In the genomic region with DNA sequence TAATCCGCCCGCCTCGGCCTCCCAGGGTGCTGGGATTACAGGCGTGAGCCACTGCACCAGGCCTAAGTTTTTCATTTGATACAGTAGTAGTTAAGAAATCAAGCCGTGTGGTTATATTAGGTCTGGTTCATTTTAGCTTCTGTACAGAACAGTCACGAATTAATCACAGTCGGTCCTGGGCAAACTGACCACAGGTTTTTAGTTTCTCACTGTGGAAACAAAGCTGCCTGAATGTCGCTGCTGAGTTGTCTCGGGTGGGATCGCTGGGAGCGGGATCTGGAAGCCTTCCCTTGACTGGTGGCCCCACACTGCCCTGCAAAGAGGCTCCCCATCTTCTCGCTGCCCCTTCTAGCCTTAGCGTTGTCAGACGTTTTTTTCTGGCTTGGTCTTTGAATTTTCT, we compare ENCODE assay signal across 20 cellular contexts. TPM values are rescaled to one million over a fixed set of nuclear protein-coding genes. Genes with fewer than 3 reads are reported as not detected.
DNase-seq lines count a peak whose midpoint lies in the region; ATAC-seq, FAIRE-seq and TF ChIP-seq lines count a peak whose summit lies in the region.
"Had no signal": no experiment of that assay in that cellular context is flagged by ENCODE, and none has a peak within 500 bp of the region (broad histone marks: within the 10 kb centered on the region; RNA-seq: fewer than 3 reads in every experiment).

No MANE protein-coding gene starts in this region.

- TF ChIP-seq EP300 in HepG2 (IDR thresholded peaks at IDR 0.05; ENCODE audit: low read depth in 2 of 2, low read length in 2 of 2) = no peak
- no peak for TF ChIP-seq EP300 in HepG2 (CRISPR knock-in tag; IDR thresholded peaks at IDR 0.05; ENCODE audit: borderline replicate concordance)

- H3K9me3 ChIP-seq in HepG2 (ENCODE audit: low read length) (no peaks in the 10 kb centered on the region), right lobe of liver (no peaks in the 10 kb centered on the region), astrocyte (ENCODE audit: insufficient read depth, low read depth, low read length) (no peaks in the 10 kb centered on the region), vagina (no peaks in the 10 kb centered on the region)
- H3K9me3 ChIP-seq: SJSA1 had no signal

- H3K27me3 Mint-ChIP-seq in astrocyte (ENCODE audit: low read depth, unreplicated experiment) (no peaks in the 10 kb centered on the region), glutamatergic neuron (ENCODE audit: unreplicated experiment) (peaks cover 8% of the 10 kb centered on the region)
- H3K27me3 Mint-ChIP-seq: CD4-positive, alpha-beta T cell had no signal

- H3K4me3 Mint-ChIP-seq in astrocyte (ENCODE audit: unreplicated experiment) = no peak overlapping the region
- H3K4me3 Mint-ChIP-seq in glutamatergic neuron (ENCODE audit: unreplicated experiment) = peak overlapping the region; percentile 46

- no peak overlapping the region for H3K9ac ChIP-seq in HepG2 (ENCODE audit: insufficient read depth, low read depth, low read length)
- H3K9ac ChIP-seq in astrocyte (ENCODE audit: low read length) = no peak overlapping the region
- H3K9ac ChIP-seq: KMS-11 had no signal

- H3K4me1 ChIP-seq in HepG2 (ENCODE audit: insufficient read depth, low read length) (no peaks in the 10 kb centered on the region), right lobe of liver (no peaks in the 10 kb centered on the region), astrocyte (ENCODE audit: insufficient read depth, low read length) (no peaks in the 10 kb centered on the region), vagina (peaks cover 15% of the 10 kb centered on the region)
- H3K4me1 ChIP-seq: SJSA1 had no signal

- in situ Hi-C loops in HepG2 (cut with HindIII; ENCODE audit: extremely low pct_ligation_motif_present, low pct_unique_long_range_greater_than_20kb) = no loop called here

- no peak for TF ChIP-seq CTCF in HepG2 (CRISPR knock-in tag; IDR thresholded peaks at IDR 0.05)
- TF ChIP-seq CTCF in right lobe of liver (IDR thresholded peaks at IDR 0.05) = no peak
- no peak for TF ChIP-seq CTCF in astrocyte (IDR thresholded peaks at IDR 0.05; ENCODE audit: insufficient read depth, low read depth, low read length)
- TF ChIP-seq CTCF in glutamatergic neuron (IDR thresholded peaks at IDR 0.05; ENCODE audit: partially characterized antibody, unreplicated experiment) = no peak
- no peak for TF ChIP-seq CTCF in vagina (IDR thresholded peaks at IDR 0.05)

- intact Hi-C loops in HepG2 (cut with micrococcal nuclease; ENCODE audit: unreplicated experiment) (no loop called here), right lobe of liver (cut with DNase I) (loop anchor here in 1 of 2 donors (10.0 kb wide), 1 partner anchor 53 kb away; no protein-coding TSS in a partner anchor), vagina (cut with DNase I) (no loop called here)

- H3K27ac ChIP-seq in HepG2 (ENCODE audit: extremely low read length, insufficient read depth, low read length) = no peak overlapping the region
- H3K27ac ChIP-seq in right lobe of liver = no peak overlapping the region
- no peak overlapping the region for H3K27ac ChIP-seq in astrocyte (ENCODE audit: low read depth, low read length)
- no peak overlapping the region for H3K27ac ChIP-seq in vagina
- H3K27ac ChIP-seq: HL-60, KMS-11, SJSA1 had no signal

- POLR2A ChIA-PET in HepG2 (lab: Yijun Ruan, JAX) = no interaction called here

- H3K4me2 ChIP-seq in HepG2 (ENCODE audit: low read depth, low read length) = no peak overlapping the region
- no peak overlapping the region for H3K4me2 ChIP-seq in astrocyte (ENCODE audit: low read length)
- H3K4me2 ChIP-seq: KMS-11 had no signal

- peaks cover 3% of the 10 kb centered on the region for H3K4me1 Mint-ChIP-seq in astrocyte (ENCODE audit: low read depth, unreplicated experiment)
- peaks cover 5% of the 10 kb centered on the region for H3K4me1 Mint-ChIP-seq in glutamatergic neuron (ENCODE audit: low read depth, unreplicated experiment)

- H3K27ac Mint-ChIP-seq in astrocyte (ENCODE audit: unreplicated experiment) (peak overlapping the region; percentile 47), glutamatergic neuron (ENCODE audit: unreplicated experiment) (peak overlapping the region; percentile 22)
- H3K27ac Mint-ChIP-seq: CD4-positive, alpha-beta T cell had no signal

- H2AFZ ChIP-seq in HepG2 (ENCODE audit: low read length) (no peak overlapping the region), astrocyte (ENCODE audit: low read depth, low read length) (no peak overlapping the region)

- ATAC-seq in HepG2 (no peak), right lobe of liver (no peak)
- ATAC-seq: HCT116 had no signal

- CTCF ChIA-PET in HepG2 (lab: Yijun Ruan, JAX; ENCODE audit: low intra/inter-chr PET ratio, low total read pairs) = no interaction called here

- no peaks in the 10 kb centered on the region for H3K27me3 ChIP-seq in HepG2 (ENCODE audit: control insufficient read depth in 1 of 2, insufficient read depth in 2 of 2, low read length in 2 of 2)
- no peaks in the 10 kb centered on the region for H3K27me3 ChIP-seq in right lobe of liver
- no peaks in the 10 kb centered on the region for H3K27me3 ChIP-seq in astrocyte (ENCODE audit: insufficient read depth, low read length)
- no peaks in the 10 kb centered on the region for H3K27me3 ChIP-seq in vagina
- H3K27me3 ChIP-seq: SJSA1 had no signal

- TF ChIP-seq POLR2A in HepG2 (IDR thresholded peaks at IDR 0.05; ENCODE audit: insufficient read depth in 1 of 2, low read depth in 2 of 2, low read length in 2 of 2) = no peak; a peak in 1 of 4 replicates
- no peak for TF ChIP-seq POLR2A in right lobe of liver (IDR thresholded peaks at IDR 0.05)
- no peak for TF ChIP-seq POLR2A in vagina (IDR thresholded peaks at IDR 0.05)

- H3K9me3 Mint-ChIP-seq in astrocyte (ENCODE audit: unreplicated experiment) (no peaks in the 10 kb centered on the region), glutamatergic neuron (ENCODE audit: unreplicated experiment) (peaks cover 4% of the 10 kb centered on the region)
- H3K9me3 Mint-ChIP-seq: CD4-positive, alpha-beta T cell had no signal

- no peaks in the 10 kb centered on the region for H3K79me2 ChIP-seq in HepG2 (ENCODE audit: insufficient read depth, low read length)
- peaks cover 32% of the 10 kb centered on the region for H3K79me2 ChIP-seq in astrocyte (ENCODE audit: insufficient read depth, low read length)

- no peak overlapping the region for H3K4me3 ChIP-seq in HepG2 (replicated peaks in 1 of 3; ENCODE audit: insufficient read depth in 1 of 3, low read depth in 2 of 3, low read length in 3 of 3)
- H3K4me3 ChIP-seq in right lobe of liver = no peak overlapping the region
- H3K4me3 ChIP-seq in astrocyte (ENCODE audit: insufficient read depth, low read depth, low read length) = no peak overlapping the region
- H3K4me3 ChIP-seq in vagina = no peak overlapping the region
- H3K4me3 ChIP-seq: SJSA1 had no signal

- no peak for TF ChIP-seq RAD21 in HepG2 (CRISPR knock-in tag; IDR thresholded peaks at IDR 0.05)

- WGBS in HepG2 (ENCODE audit: low lambda C conversion rate) = 88% methylated on average over 14 of the region's 14 CpGs
- 76% methylated on average over 10 of the region's 14 CpGs for WGBS in right lobe of liver (ENCODE audit: insufficient coverage, low coverage, low lambda C conversion rate, missing lambda C conversion rate)

- BruUV-seq in HepG2 (replicated peaks; lab: Mats Ljungman, UMichigan) = no TSS peak

- H3K36me3 Mint-ChIP-seq in astrocyte (ENCODE audit: low read depth, unreplicated experiment) (peaks cover 6% of the 10 kb centered on the region), glutamatergic neuron (ENCODE audit: unreplicated experiment) (no peaks in the 10 kb centered on the region)

- no peak for DNase-seq in HepG2 (ENCODE audit: low spot score)
- no peak for DNase-seq in right lobe of liver
- DNase-seq in astrocyte (ENCODE audit: low read depth) = no peak
- no peak for DNase-seq in glutamatergic neuron
- no peak for DNase-seq in vagina (ENCODE audit: extremely low spot score in 2 of 2)
- DNase-seq in D341Med (ENCODE audit: low spot score) = no peak
- DNase-seq in NCI-H446 (lab: John Stamatoyannopoulos, UW) = no peak
- no peak for DNase-seq in NOMO-1 treated with dmso at 0.1 percent for 144 hours (lab: John Stamatoyannopoulos, UW; ENCODE audit: unreplicated experiment)
- DNase-seq: AML-193; Calu3; CD4-positive, alpha-beta T cell; DMS79; NCI-H1092 treated with DMSO at 0.1 percent for 48 hours; NCI-H1694 treated with DMSO at 0.1 percent for 48 hours had no signal

- H3K36me3 ChIP-seq in HepG2 (replicated peaks in 1 of 2; ENCODE audit: control insufficient read depth in 1 of 2, insufficient read depth in 2 of 2, low read length in 2 of 2) (peaks cover 36 to 71% of the 10 kb centered on the region in 2 experiments), right lobe of liver (peaks cover 0 to 28% (median 9%) of the 10 kb centered on the region in 4 donors), astrocyte (ENCODE audit: insufficient read depth, low read length) (no peaks in the 10 kb centered on the region), vagina (peaks cover 0 to 38% of the 10 kb centered on the region in 2 donors)

- peak; percentile 4 for FAIRE-seq in HepG2 (lab: Jason Lieb, UNC)
- no peak for FAIRE-seq in astrocyte (lab: Jason Lieb, UNC)
- FAIRE-seq: GM12891 had no signal

- H4K20me1 ChIP-seq in HepG2 (ENCODE audit: insufficient read depth, low read length) = peaks cover 9% of the 10 kb centered on the region; the same call in 1 of the 2 replicates
- peaks cover 76% of the 10 kb centered on the region for H4K20me1 ChIP-seq in astrocyte (ENCODE audit: insufficient read depth, low read length)

RNA-seq across cellular contexts. Expression of a gene that starts 18.6 kb away (rescaled TPM):
- total RNA-seq in HepG2 (2016; rRNA removed; fragmentation: Illumina TruSeq; extraction: Trizol) (48.0 and 50.2 TPM in 2 replicates), right lobe of liver (10 to 100 TPM; 13.1 to 28.5 (median 16.9) TPM), astrocyte (33.0 and 33.4 TPM in 2 replicates), glutamatergic neuron (ENCODE audit: unreplicated experiment) (130 TPM), vagina (50.1 TPM)
- total RNA-seq in HepG2 (2016; cell fraction: cytosol; rRNA removed; fragmentation: Illumina TruSeq; extraction: Trizol; ENCODE audit: low read depth) = 15.0 and 16.7 TPM in 2 replicates
- 43.5 and 50.1 TPM in 2 replicates for total RNA-seq in HepG2 (2016; cell fraction: insoluble cytoplasmic fraction; rRNA removed; fragmentation: Illumina TruSeq; extraction: Trizol)
- 24.1 and 25.5 TPM in 2 replicates for total RNA-seq in HepG2 (2016; cell fraction: membrane; rRNA removed; fragmentation: Illumina TruSeq; extraction: Trizol)
- total RNA-seq in HepG2 (2016; cell fraction: nucleus; rRNA removed; fragmentation: Illumina TruSeq; extraction: Trizol) = 48.6 and 53.0 TPM in 2 replicates
- 126 and 168 TPM in 2 replicates for polyA plus RNA-seq in HepG2 (2011; rRNA removed)
- 98.0 and 129 TPM in 2 replicates for polyA plus RNA-seq in HepG2 (2011; cell fraction: cytosol; rRNA removed)
- 680 and 852 TPM in 2 replicates for polyA plus RNA-seq in HepG2 (2011; cell fraction: nucleus; rRNA removed)
- 77.7 and 89.9 TPM in 2 replicates for polyA plus RNA-seq in HepG2 (2012)
- 10.6 and 11.6 TPM in 2 replicates for polyA plus RNA-seq in HepG2 (2016; cell fraction: cytosol; fragmentation: Illumina TruSeq; extraction: Trizol; ENCODE audit: low read depth)
- 45.9 and 52.5 TPM in 2 replicates for polyA plus RNA-seq in HepG2 (2016; cell fraction: insoluble cytoplasmic fraction; fragmentation: Illumina TruSeq; extraction: Trizol; ENCODE audit: low read depth)
- 15.4 and 15.7 TPM in 2 replicates for polyA plus RNA-seq in HepG2 (2016; cell fraction: membrane; fragmentation: Illumina TruSeq; extraction: Trizol; ENCODE audit: low read depth)
- polyA plus RNA-seq in HepG2 (2016; cell fraction: nucleus; fragmentation: Illumina TruSeq; extraction: Trizol; ENCODE audit: insufficient read depth, low read depth) = 207 and 220 TPM in 2 replicates
- 43.6 and 139 TPM in 2 replicates for polyA minus RNA-seq in HepG2 (2011; rRNA and poly(A)+ RNA removed; ENCODE audit: low replicate concordance)
- polyA minus RNA-seq in HepG2 (2011; cell fraction: cytosol; rRNA and poly(A)+ RNA removed) = 37.0 and 42.5 TPM in 2 replicates
- 80.1 and 85.5 TPM in 2 replicates for polyA minus RNA-seq in HepG2 (2011; cell fraction: nucleus; rRNA and poly(A)+ RNA removed)

RNA-seq across cellular contexts. Expression of a gene that starts 32.1 kb away (rescaled TPM):
- total RNA-seq in HepG2 (2016; rRNA removed; fragmentation: Illumina TruSeq; extraction: Trizol) (22.0 and 30.6 TPM in 2 replicates), right lobe of liver (10 to 100 TPM; 10.8 to 16.8 (median 14.0) TPM), astrocyte (27.5 and 27.7 TPM in 2 replicates), glutamatergic neuron (ENCODE audit: unreplicated experiment) (32.2 TPM), vagina (10.3 TPM)
- 2.9 and 3.3 TPM in 2 replicates for total RNA-seq in HepG2 (2016; cell fraction: cytosol; rRNA removed; fragmentation: Illumina TruSeq; extraction: Trizol; ENCODE audit: low read depth)
- total RNA-seq in HepG2 (2016; cell fraction: insoluble cytoplasmic fraction; rRNA removed; fragmentation: Illumina TruSeq; extraction: Trizol) = 19.4 and 31.9 TPM in 2 replicates
- total RNA-seq in HepG2 (2016; cell fraction: membrane; rRNA removed; fragmentation: Illumina TruSeq; extraction: Trizol) = 12.6 and 13.7 TPM in 2 replicates
- 28.0 and 32.8 TPM in 2 replicates for total RNA-seq in HepG2 (2016; cell fraction: nucleus; rRNA removed; fragmentation: Illumina TruSeq; extraction: Trizol)
- 11.5 and 16.4 TPM in 2 replicates for polyA plus RNA-seq in HepG2 (2011; rRNA removed)
- 9.0 and 12.7 TPM in 2 replicates for polyA plus RNA-seq in HepG2 (2011; cell fraction: cytosol; rRNA removed)
- 106 and 141 TPM in 2 replicates for polyA plus RNA-seq in HepG2 (2011; cell fraction: nucleus; rRNA removed)
- polyA plus RNA-seq in HepG2 (2012) = 23.5 and 23.8 TPM in 2 replicates
- polyA plus RNA-seq in HepG2 (2016; cell fraction: cytosol; fragmentation: Illumina TruSeq; extraction: Trizol; ENCODE audit: low read depth) = 2.1 and 2.2 TPM in 2 replicates
- polyA plus RNA-seq in HepG2 (2016; cell fraction: insoluble cytoplasmic fraction; fragmentation: Illumina TruSeq; extraction: Trizol; ENCODE audit: low read depth) = 23.5 and 28.8 TPM in 2 replicates
- polyA plus RNA-seq in HepG2 (2016; cell fraction: membrane; fragmentation: Illumina TruSeq; extraction: Trizol; ENCODE audit: low read depth) = 8.1 and 9.6 TPM in 2 replicates
- polyA plus RNA-seq in HepG2 (2016; cell fraction: nucleus; fragmentation: Illumina TruSeq; extraction: Trizol; ENCODE audit: insufficient read depth, low read depth) = 109 and 115 TPM in 2 replicates
- 5.2 and 21.4 TPM in 2 replicates for polyA minus RNA-seq in HepG2 (2011; rRNA and poly(A)+ RNA removed; ENCODE audit: low replicate concordance)
- polyA minus RNA-seq in HepG2 (2011; cell fraction: cytosol; rRNA and poly(A)+ RNA removed) = 14.0 and 14.8 TPM in 2 replicates
- polyA minus RNA-seq in HepG2 (2011; cell fraction: nucleus; rRNA and poly(A)+ RNA removed) = 13.6 and 13.9 TPM in 2 replicates

RNA-seq across cellular contexts. Expression of a gene that starts 41.8 kb away (rescaled TPM):
- total RNA-seq in HepG2 (2016; rRNA removed; fragmentation: Illumina TruSeq; extraction: Trizol) = 5.1 and 6.1 TPM in 2 replicates
- total RNA-seq in HepG2 (2016; cell fraction: cytosol; rRNA removed; fragmentation: Illumina TruSeq; extraction: Trizol; ENCODE audit: low read depth) = 3.8 and 3.9 TPM in 2 replicates
- 4.7 and 6.8 TPM in 2 replicates for total RNA-seq in HepG2 (2016; cell fraction: insoluble cytoplasmic fraction; rRNA removed; fragmentation: Illumina TruSeq; extraction: Trizol)
- 7.9 and 9.1 TPM in 2 replicates for total RNA-seq in HepG2 (2016; cell fraction: membrane; rRNA removed; fragmentation: Illumina TruSeq; extraction: Trizol)
- 5.9 and 6.0 TPM in 2 replicates for total RNA-seq in HepG2 (2016; cell fraction: nucleus; rRNA removed; fragmentation: Illumina TruSeq; extraction: Trizol)
- polyA plus RNA-seq in HepG2 (2011; rRNA removed) = 11.0 and 11.8 TPM in 2 replicates
- 5.2 and 8.8 TPM in 2 replicates for polyA plus RNA-seq in HepG2 (2011; cell fraction: cytosol; rRNA removed)
- 51.4 and 63.7 TPM in 2 replicates for polyA plus RNA-seq in HepG2 (2011; cell fraction: nucleus; rRNA removed)
- 6.2 and 8.9 TPM in 2 replicates for polyA plus RNA-seq in HepG2 (2012)
- 8.7 and 9.1 TPM in 2 replicates for polyA plus RNA-seq in HepG2 (2016; cell fraction: cytosol; fragmentation: Illumina TruSeq; extraction: Trizol; ENCODE audit: low read depth)
- 8.4 and 12.7 TPM in 2 replicates for polyA plus RNA-seq in HepG2 (2016; cell fraction: insoluble cytoplasmic fraction; fragmentation: Illumina TruSeq; extraction: Trizol; ENCODE audit: low read depth)
- polyA plus RNA-seq in HepG2 (2016; cell fraction: membrane; fragmentation: Illumina TruSeq; extraction: Trizol; ENCODE audit: low read depth) = 15.2 and 15.4 TPM in 2 replicates
- 20.5 and 24.8 TPM in 2 replicates for polyA plus RNA-seq in HepG2 (2016; cell fraction: nucleus; fragmentation: Illumina TruSeq; extraction: Trizol; ENCODE audit: insufficient read depth, low read depth)
- 3.7 and 5.9 TPM in 2 replicates for polyA minus RNA-seq in HepG2 (2011; rRNA and poly(A)+ RNA removed; ENCODE audit: low replicate concordance)
- 4.8 and 6.0 TPM in 2 replicates for polyA minus RNA-seq in HepG2 (2011; cell fraction: cytosol; rRNA and poly(A)+ RNA removed)
- 3.3 and 4.0 TPM in 2 replicates for polyA minus RNA-seq in HepG2 (2011; cell fraction: nucleus; rRNA and poly(A)+ RNA removed)
- 1 to 10 TPM; 2.7 to 6.7 (median 3.5) TPM for total RNA-seq in right lobe of liver
- total RNA-seq in astrocyte = 2.7 and 4.3 TPM in 2 replicates
- total RNA-seq in glutamatergic neuron (ENCODE audit: unreplicated experiment) = 3.1 TPM
- 11.8 TPM for total RNA-seq in vagina
- total RNA-seq: G401 had no signal

RNA-seq across cellular contexts. Expression of a gene that starts 42.7 kb away (rescaled TPM):
- total RNA-seq in HepG2 (2016; rRNA removed; fragmentation: Illumina TruSeq; extraction: Trizol) (54.3 and 64.5 TPM in 2 replicates), right lobe of liver (10 to 100 TPM; 10.7 to 26.0 (median 15.1) TPM), astrocyte (64.6 and 65.6 TPM in 2 replicates), glutamatergic neuron (ENCODE audit: unreplicated experiment) (57.9 TPM), vagina (25.8 TPM)
- 11.9 and 12.0 TPM in 2 replicates for total RNA-seq in HepG2 (2016; cell fraction: cytosol; rRNA removed; fragmentation: Illumina TruSeq; extraction: Trizol; ENCODE audit: low read depth)
- total RNA-seq in HepG2 (2016; cell fraction: insoluble cytoplasmic fraction; rRNA removed; fragmentation: Illumina TruSeq; extraction: Trizol) = 48.4 and 65.4 TPM in 2 replicates
- 20.9 and 21.3 TPM in 2 replicates for total RNA-seq in HepG2 (2016; cell fraction: membrane; rRNA removed; fragmentation: Illumina TruSeq; extraction: Trizol)
- 36.9 and 44.3 TPM in 2 replicates for total RNA-seq in HepG2 (2016; cell fraction: nucleus; rRNA removed; fragmentation: Illumina TruSeq; extraction: Trizol)
- polyA plus RNA-seq in HepG2 (2011; rRNA removed) = 42.8 and 51.8 TPM in 2 replicates
- 50.7 and 53.5 TPM in 2 replicates for polyA plus RNA-seq in HepG2 (2011; cell fraction: cytosol; rRNA removed)
- 53.1 and 56.7 TPM in 2 replicates for polyA plus RNA-seq in HepG2 (2011; cell fraction: nucleus; rRNA removed)
- polyA plus RNA-seq in HepG2 (2012) = 35.9 and 42.1 TPM in 2 replicates
- polyA plus RNA-seq in HepG2 (2016; cell fraction: cytosol; fragmentation: Illumina TruSeq; extraction: Trizol; ENCODE audit: low read depth) = 6.9 and 7.7 TPM in 2 replicates
- polyA plus RNA-seq in HepG2 (2016; cell fraction: insoluble cytoplasmic fraction; fragmentation: Illumina TruSeq; extraction: Trizol; ENCODE audit: low read depth) = 37.7 and 43.6 TPM in 2 replicates
- polyA plus RNA-seq in HepG2 (2016; cell fraction: membrane; fragmentation: Illumina TruSeq; extraction: Trizol; ENCODE audit: low read depth) = 11.5 and 11.7 TPM in 2 replicates
- 52.1 and 53.7 TPM in 2 replicates for polyA plus RNA-seq in HepG2 (2016; cell fraction: nucleus; fragmentation: Illumina TruSeq; extraction: Trizol; ENCODE audit: insufficient read depth, low read depth)
- polyA minus RNA-seq in HepG2 (2011; rRNA and poly(A)+ RNA removed; ENCODE audit: low replicate concordance) = 45.9 and 137 TPM in 2 replicates
- 49.8 and 50.2 TPM in 2 replicates for polyA minus RNA-seq in HepG2 (2011; cell fraction: cytosol; rRNA and poly(A)+ RNA removed)
- 27.8 and 28.3 TPM in 2 replicates for polyA minus RNA-seq in HepG2 (2011; cell fraction: nucleus; rRNA and poly(A)+ RNA removed)

RNA-seq across cellular contexts. Expression of a gene that starts 43.3 kb away (rescaled TPM):
- total RNA-seq in HepG2 (2016; rRNA removed; fragmentation: Illumina TruSeq; extraction: Trizol) (101 and 127 TPM in 2 replicates), right lobe of liver (10 to 100 TPM; 21.7 to 28.9 (median 24.4) TPM), astrocyte (52.3 and 52.6 TPM in 2 replicates), glutamatergic neuron (ENCODE audit: unreplicated experiment) (60.9 TPM), vagina (50.6 TPM)
- 28.1 and 30.5 TPM in 2 replicates for total RNA-seq in HepG2 (2016; cell fraction: cytosol; rRNA removed; fragmentation: Illumina TruSeq; extraction: Trizol; ENCODE audit: low read depth)
- 101 and 116 TPM in 2 replicates for total RNA-seq in HepG2 (2016; cell fraction: insoluble cytoplasmic fraction; rRNA removed; fragmentation: Illumina TruSeq; extraction: Trizol)
- 51.1 and 54.9 TPM in 2 replicates for total RNA-seq in HepG2 (2016; cell fraction: membrane; rRNA removed; fragmentation: Illumina TruSeq; extraction: Trizol)
- 68.1 and 77.4 TPM in 2 replicates for total RNA-seq in HepG2 (2016; cell fraction: nucleus; rRNA removed; fragmentation: Illumina TruSeq; extraction: Trizol)
- polyA plus RNA-seq in HepG2 (2011; rRNA removed) = 63.7 and 65.3 TPM in 2 replicates
- polyA plus RNA-seq in HepG2 (2011; cell fraction: cytosol; rRNA removed) = 58.9 and 67.6 TPM in 2 replicates
- 82.2 and 84.5 TPM in 2 replicates for polyA plus RNA-seq in HepG2 (2011; cell fraction: nucleus; rRNA removed)
- polyA plus RNA-seq in HepG2 (2012) = 79.5 and 80.7 TPM in 2 replicates
- polyA plus RNA-seq in HepG2 (2016; cell fraction: cytosol; fragmentation: Illumina TruSeq; extraction: Trizol; ENCODE audit: low read depth) = 41.2 and 42.1 TPM in 2 replicates
- 130 and 149 TPM in 2 replicates for polyA plus RNA-seq in HepG2 (2016; cell fraction: insoluble cytoplasmic fraction; fragmentation: Illumina TruSeq; extraction: Trizol; ENCODE audit: low read depth)
- polyA plus RNA-seq in HepG2 (2016; cell fraction: membrane; fragmentation: Illumina TruSeq; extraction: Trizol; ENCODE audit: low read depth) = 56.1 and 60.4 TPM in 2 replicates
- 122 TPM in 2 replicates for polyA plus RNA-seq in HepG2 (2016; cell fraction: nucleus; fragmentation: Illumina TruSeq; extraction: Trizol; ENCODE audit: insufficient read depth, low read depth)
- 50.1 and 75.7 TPM in 2 replicates for polyA minus RNA-seq in HepG2 (2011; rRNA and poly(A)+ RNA removed; ENCODE audit: low replicate concordance)
- polyA minus RNA-seq in HepG2 (2011; cell fraction: cytosol; rRNA and poly(A)+ RNA removed) = 46.1 and 51.9 TPM in 2 replicates
- polyA minus RNA-seq in HepG2 (2011; cell fraction: nucleus; rRNA and poly(A)+ RNA removed) = 44.4 and 50.5 TPM in 2 replicates
